1 cellular context compared by ENCODE assay signal in the genomic region with DNA sequence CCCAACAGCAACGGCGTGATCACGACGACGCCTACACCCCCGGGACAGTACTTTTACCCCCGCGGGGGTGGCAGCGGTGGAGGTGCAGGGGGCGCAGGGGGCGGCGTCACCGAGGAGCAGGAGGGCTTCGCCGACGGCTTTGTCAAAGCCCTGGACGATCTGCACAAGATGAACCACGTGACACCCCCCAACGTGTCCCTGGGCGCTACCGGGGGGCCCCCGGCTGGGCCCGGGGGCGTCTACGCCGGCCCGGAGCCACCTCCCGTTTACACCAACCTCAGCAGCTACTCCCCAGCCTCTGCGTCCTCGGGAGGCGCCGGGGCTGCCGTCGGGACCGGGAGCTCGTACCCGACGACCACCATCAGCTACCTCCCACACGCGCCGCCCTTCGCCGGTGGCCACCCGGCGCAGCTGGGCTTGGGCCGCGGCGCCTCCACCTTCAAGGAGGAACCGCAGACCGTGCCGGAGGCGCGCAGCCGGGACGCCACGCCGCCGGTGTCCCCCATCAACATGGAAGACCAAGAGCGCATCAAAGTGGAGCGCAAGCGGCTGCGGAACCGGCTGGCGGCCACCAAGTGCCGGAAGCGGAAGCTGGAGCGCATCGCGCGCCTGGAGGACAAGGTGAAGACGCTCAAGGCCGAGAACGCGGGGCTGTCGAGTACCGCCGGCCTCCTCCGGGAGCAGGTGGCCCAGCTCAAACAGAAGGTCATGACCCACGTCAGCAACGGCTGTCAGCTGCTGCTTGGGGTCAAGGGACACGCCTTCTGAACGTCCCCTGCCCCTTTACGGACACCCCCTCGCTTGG.
TF ChIP-seq lines count a peak whose summit lies in the region.

No MANE protein-coding gene starts in this region.

TF ChIP-seq in IMR-90, 13 proteins besides CTCF, POLR2A, EP300 and RAD21:
- TF ChIP-seq SMC3 (IDR thresholded peaks at IDR 0.05; ENCODE audit: low read depth, low read length), result no peak
- TF ChIP-seq, protein P1, sequence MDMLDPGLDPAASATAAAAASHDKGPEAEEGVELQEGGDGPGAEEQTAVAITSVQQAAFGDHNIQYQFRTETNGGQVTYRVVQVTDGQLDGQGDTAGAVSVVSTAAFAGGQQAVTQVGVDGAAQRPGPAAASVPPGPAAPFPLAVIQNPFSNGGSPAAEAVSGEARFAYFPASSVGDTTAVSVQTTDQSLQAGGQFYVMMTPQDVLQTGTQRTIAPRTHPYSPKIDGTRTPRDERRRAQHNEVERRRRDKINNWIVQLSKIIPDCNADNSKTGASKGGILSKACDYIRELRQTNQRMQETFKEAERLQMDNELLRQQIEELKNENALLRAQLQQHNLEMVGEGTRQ (IDR thresholded peaks at IDR 0.05; ENCODE audit: low read depth, low read length), result peak; percentile 54
- TF ChIP-seq CHD1 (IDR thresholded peaks at IDR 0.05; ENCODE audit: low read depth, low read length), result peak; percentile 100
- no peak for TF ChIP-seq MXI1 (IDR thresholded peaks at IDR 0.05; ENCODE audit: borderline replicate concordance, low read depth, low read length)
- no peak for TF ChIP-seq CEBPB (IDR thresholded peaks at IDR 0.05; ENCODE audit: low read depth, low read length)
- TF ChIP-seq BHLHE40 (IDR thresholded peaks at IDR 0.05; ENCODE audit: low read depth, low read length), result no peak
- TF ChIP-seq MAZ (IDR thresholded peaks at IDR 0.05; ENCODE audit: borderline replicate concordance, low read depth, low read length), result peak; percentile 60; the same call in 1 of the 2 replicates
